ENCODE assay signal across 18 cellular contexts in genomic region chr2:150426724-150427123, GRCh38.
A peak's percentile ranks its signal among the peaks of the same experiment; 100 is the strongest.
DNase-seq lines count a peak whose midpoint lies in the region; ATAC-seq and TF ChIP-seq lines count a peak whose summit lies in the region.
"Had no signal": no experiment of that assay in that cellular context is flagged by ENCODE, and none has a peak within 500 bp of the region (broad histone marks: within the 10 kb centered on the region; RNA-seq: fewer than 3 reads in every experiment).

No MANE protein-coding gene starts in this region.

- H3K4me1 ChIP-seq in PC-3 (ENCODE audit: insufficient read depth, low read length) (peaks cover 8% of the 10 kb centered on the region; the same call in 1 of the 2 replicates), mesendoderm (ENCODE audit: control insufficient read depth, low read depth, low read length) (peaks cover 7% of the 10 kb centered on the region), ovary (ENCODE audit: insufficient read depth) (no peaks in the 10 kb centered on the region)

- H3K27ac ChIP-seq in PC-3 (ENCODE audit: low read length) (no peak overlapping the region), mesendoderm (ENCODE audit: low read depth, low read length) (no peak overlapping the region), ovary (no peak overlapping the region), dorsolateral prefrontal cortex (no peak overlapping the region)

- no peak overlapping the region for H3K56ac ChIP-seq in mesendoderm (ENCODE audit: low read length)

- H3K9me3 ChIP-seq in PC-3 (ENCODE audit: low read length) = no peaks in the 10 kb centered on the region
- no peaks in the 10 kb centered on the region for H3K9me3 ChIP-seq in ovary
- H3K9me3 ChIP-seq: SK-N-SH had no signal

- 0 out of 2 replicates have a peak overlapping the region, but pooled peaks have one; percentile 5 for H2AFZ ChIP-seq in PC-3 (ENCODE audit: low read length)

- H2AK5ac ChIP-seq in mesendoderm (ENCODE audit: low read length) = no peak overlapping the region

- no peak overlapping the region for H2BK15ac ChIP-seq in mesendoderm (replicated peaks; ENCODE audit: low read depth)

- H3K27me3 ChIP-seq in PC-3 (ENCODE audit: low read length) (no peaks in the 10 kb centered on the region), mesendoderm (ENCODE audit: insufficient read depth, low read length, poor library complexity) (no peaks in the 10 kb centered on the region), ovary (no peaks in the 10 kb centered on the region), dorsolateral prefrontal cortex (peaks cover 0 to 4% (median 0%) of the 10 kb centered on the region in 45 donors)

- no peak overlapping the region for H3K4ac ChIP-seq in mesendoderm (ENCODE audit: low read depth, low read length)

- no peak overlapping the region for H4K8ac ChIP-seq in mesendoderm (ENCODE audit: low read depth, low read length)

- no peaks in the 10 kb centered on the region for H4K20me1 ChIP-seq in PC-3 (ENCODE audit: low read length)

- peak; percentile 29; the same call in 1 of the 2 replicates for ATAC-seq in PC-3

- H3K36me3 ChIP-seq in PC-3 (ENCODE audit: low read depth, low read length) (no peaks in the 10 kb centered on the region), mesendoderm (ENCODE audit: control insufficient read depth, insufficient read depth, low read length) (no peaks in the 10 kb centered on the region), ovary (no peaks in the 10 kb centered on the region)

- no TSS peak for BruUV-seq in PC-3 (replicated peaks; lab: Mats Ljungman, UMichigan)

- no peak overlapping the region for H2BK5ac ChIP-seq in mesendoderm (ENCODE audit: low read length)

- no CpG with 5 or more reads among the region's 4 CpGs for WGBS in mesendoderm (ENCODE audit: extremely low coverage, insufficient coverage, low lambda C conversion rate)
- 89 to 92% (median 91%) methylated on average over 4 of the region's 4 CpGs for WGBS in ovary, 3 donors

- no peaks in the 10 kb centered on the region for H3K79me1 ChIP-seq in mesendoderm (ENCODE audit: low read length)

- H3K4me3 ChIP-seq in PC-3 (ENCODE audit: low read length) (no peak overlapping the region), mesendoderm (ENCODE audit: low read length) (no peak overlapping the region), ovary (no peak overlapping the region), dorsolateral prefrontal cortex (no peak overlapping the region)

- POLR2A ChIA-PET in PC-3 (lab: Charles Lee; ENCODE audit: unreplicated experiment) = no interaction called here

- H3K4me2 ChIP-seq in PC-3 (ENCODE audit: low read length) (no peak overlapping the region), mesendoderm (ENCODE audit: low read length) (no peak overlapping the region)
- H3K4me2 ChIP-seq: SK-N-SH had no signal

- no peaks in the 10 kb centered on the region for H3F3A ChIP-seq in PC-3 (ENCODE audit: low read length, unreplicated experiment)

- H3K18ac ChIP-seq in mesendoderm (ENCODE audit: low read length) = no peak overlapping the region

- intact Hi-C loops in PC-3 (cut with micrococcal nuclease) = no loop called here
- intact Hi-C loops in ovary (cut with DNase I) = no loop called here
- intact Hi-C loops in dorsolateral prefrontal cortex (cut with DNase I) = no loop called here

- no peak for TF ChIP-seq POLR2A in ovary (IDR thresholded peaks at IDR 0.05)

- H3K79me2 ChIP-seq in PC-3 (ENCODE audit: low read length) = no peaks in the 10 kb centered on the region
- no peaks in the 10 kb centered on the region for H3K79me2 ChIP-seq in mesendoderm (ENCODE audit: control insufficient read depth, insufficient read depth, low read length)

- DNase-seq in NCI-H146 treated with DMSO at 0.1 percent for 48 hours (lab: John Stamatoyannopoulos, UW; ENCODE audit: unreplicated experiment) = peak; percentile 41
- DNase-seq in PC-3 = no peak
- peak; percentile 91 for DNase-seq in mesendoderm
- no peak for DNase-seq in dedifferentiated amniotic fluid mesenchymal stem cell (ENCODE audit: extremely low spot score)
- no peak for DNase-seq in ovary
- DNase-seq in dorsolateral prefrontal cortex = no peak
- no peak for DNase-seq in AG20443 (ENCODE audit: low spot score)
- DNase-seq: ACHN, AML-193, DND-41, H7, HFFc6, KBM-7, NCI-H1930, NCI-H226, NCI-H774, SHP77 treated with DMSO at 0.1 percent for 48 hours, SK-N-SH had no signal

- no peak overlapping the region for H4K5ac ChIP-seq in mesendoderm (ENCODE audit: low read length)

- no peak overlapping the region for H3K23ac ChIP-seq in mesendoderm (ENCODE audit: low read length)

- H3K9ac ChIP-seq in PC-3 (ENCODE audit: low read length) (no peak overlapping the region), mesendoderm (ENCODE audit: low read length) (no peak overlapping the region)
- H3K9ac ChIP-seq: SK-N-SH had no signal

- no peak for TF ChIP-seq CTCF in PC-3 (conservative IDR thresholded peaks at IDR 0.05; ENCODE audit: low read depth, low read length)
- TF ChIP-seq CTCF in ovary (IDR thresholded peaks at IDR 0.05) = no peak
- TF ChIP-seq CTCF in dorsolateral prefrontal cortex (IDR thresholded peaks at IDR 0.05 in 54 of 56, conservative IDR thresholded peaks at IDR 0.05 in 2 of 56; ENCODE audit: low read depth in 1 of 56, partially characterized antibody in 56 of 56) = no peak

- no peak for TF ChIP-seq EP300 in ovary (IDR thresholded peaks at IDR 0.05)

- CTCF ChIA-PET in PC-3 (lab: Charles Lee) = no interaction called here

- no peaks in the 10 kb centered on the region for H3K9me2 ChIP-seq in PC-3 (replicated peaks; ENCODE audit: low read length)
- H3K9me2 ChIP-seq: SK-N-SH had no signal

- no peak overlapping the region for H2BK120ac ChIP-seq in mesendoderm (ENCODE audit: low read depth, low read length)

Comparison
In these comparisons a context has a peak if more than half of its experiments do, and no peak if none do; other contexts are left out.
1. DNase-seq: peak in NCI-H146 treated with DMSO at 0.1 percent for 48 hours (single experiment) and mesendoderm (single experiment); none in PC-3 (single experiment), dedifferentiated amniotic fluid mesenchymal stem cell (single experiment), ovary (0 of 5), dorsolateral prefrontal cortex (0 of 10) and AG20443 (single experiment).